Comparison of ENCODE assay signal across 8 cellular contexts in genomic region chr2:216698895-216699294, GRCh38. TPM values are rescaled to one million over a fixed set of nuclear protein-coding genes. Genes with fewer than 3 reads are reported as not detected.
A peak's percentile ranks its signal among the peaks of the same experiment; 100 is the strongest.
DNase-seq lines count a peak whose midpoint lies in the region; ATAC-seq and TF ChIP-seq lines count a peak whose summit lies in the region.

No MANE protein-coding gene starts in this region.

- no peaks in the 10 kb centered on the region for H3K27me3 Mint-ChIP-seq in Calu3 (ENCODE audit: unreplicated experiment)

- DNase-seq in Calu3 (peak; percentile 41), GM23248 (peak; percentile 85), NCI-H1694 treated with DMSO at 0.1 percent for 48 hours (lab: John Stamatoyannopoulos, UW) (peak; percentile 88), SW480 (ENCODE audit: low spot score) (peak; percentile 74), fibroblast of the conjunctiva (ENCODE audit: low read depth) (peak; percentile 59)

- no peak overlapping the region for H3K9ac ChIP-seq in GM23248
- H3K9ac ChIP-seq in parathyroid adenoma: no peak overlapping the region

- 3 to 6% methylated on average over 5 of the region's 5 CpGs for WGBS in GM23248 (ENCODE audit: low coverage in 1 of 2, low lambda C conversion rate in 2 of 2, missing lambda C conversion rate in 2 of 2), 2 experiments

- H3K36me3 ChIP-seq in GM23248 (ENCODE audit: low read depth): no peaks in the 10 kb centered on the region
- H3K36me3 ChIP-seq in parathyroid adenoma (ENCODE audit: control insufficient read depth, insufficient read depth, low read length): no peaks in the 10 kb centered on the region

- TF ChIP-seq CTCF in Calu3 (IDR thresholded peaks at IDR 0.05; ENCODE audit: unreplicated experiment): peak; percentile 72
- TF ChIP-seq CTCF in parathyroid adenoma (IDR thresholded peaks at IDR 0.05): peak; percentile 55

- H3K4me3 Mint-ChIP-seq in Calu3 (ENCODE audit: low read depth, unreplicated experiment): no peak overlapping the region

- no peak overlapping the region for H3K27ac Mint-ChIP-seq in Calu3 (ENCODE audit: unreplicated experiment)

- H2AFZ ChIP-seq in GM23248 (no peak overlapping the region), parathyroid adenoma (no peak overlapping the region)

- H3K4me2 ChIP-seq in GM23248 (ENCODE audit: unreplicated experiment) (no peak overlapping the region), parathyroid adenoma (ENCODE audit: low read length) (no peak overlapping the region)

- H3K9me3 Mint-ChIP-seq in Calu3 (ENCODE audit: low read depth, unreplicated experiment): no peaks in the 10 kb centered on the region

- H3K9me3 ChIP-seq in GM23248 (ENCODE audit: low read depth): no peaks in the 10 kb centered on the region
- no peaks in the 10 kb centered on the region for H3K9me3 ChIP-seq in parathyroid adenoma (ENCODE audit: control insufficient read depth, low read length)

- H3K9me2 ChIP-seq in GM23248 (ENCODE audit: insufficient read depth): no peaks in the 10 kb centered on the region

- in situ Hi-C loops in GM23248 (cut with MboI): loop anchor here (5.0 to 10.0 kb wide), 2 partner anchors 816 to 1013 kb away; no protein-coding TSS in a partner anchor

- CTCF ChIA-PET in Calu3 (lab: Charles Lee): interaction anchor here (0.5 to 2.0 kb wide), 5 partner anchors 16 to 1015 kb away, joined by 3 to 16 read pairs (median 4); no protein-coding TSS in a partner anchor

- intact Hi-C loops in Calu3 (cut with micrococcal nuclease; ENCODE audit: unreplicated experiment): loop anchor here (2.0 to 10.0 kb wide), 7 partner anchors 78 to 1013 kb away; no protein-coding TSS in a partner anchor

- H3K79me2 ChIP-seq in GM23248 (ENCODE audit: insufficient read depth) (no peaks in the 10 kb centered on the region), parathyroid adenoma (no peaks in the 10 kb centered on the region)

- H3K4me1 ChIP-seq in GM23248 (ENCODE audit: insufficient read depth) (peaks cover 17% of the 10 kb centered on the region), parathyroid adenoma (peaks cover 2% of the 10 kb centered on the region)

- no peak overlapping the region for H3K4me3 ChIP-seq in GM23248
- H3K4me3 ChIP-seq in parathyroid adenoma (ENCODE audit: low read depth, low read length): no peak overlapping the region

- H3F3A ChIP-seq in GM23248 (ENCODE audit: insufficient read depth): peaks cover 9% of the 10 kb centered on the region

- ATAC-seq in GM21423 (IDR thresholded peaks at IDR 0.05; ENCODE audit: unreplicated experiment): no peak
- no peak for ATAC-seq in HG03280 (IDR thresholded peaks at IDR 0.05; ENCODE audit: unreplicated experiment)

- no peaks in the 10 kb centered on the region for H3K27me3 ChIP-seq in GM23248 (replicated peaks; ENCODE audit: insufficient read depth)
- H3K27me3 ChIP-seq in parathyroid adenoma (ENCODE audit: control insufficient read depth, insufficient read depth, low read length): no peaks in the 10 kb centered on the region

- H3K4me1 Mint-ChIP-seq in Calu3 (ENCODE audit: low read depth, unreplicated experiment): peaks cover 39% of the 10 kb centered on the region

- BruUV-seq in Calu3 (replicated peaks; lab: Mats Ljungman, UMichigan): no TSS peak

- H3K27ac ChIP-seq in GM23248: no peak overlapping the region
- no peak overlapping the region for H3K27ac ChIP-seq in parathyroid adenoma

- H4K20me1 ChIP-seq in GM23248 (ENCODE audit: insufficient read depth): no peaks in the 10 kb centered on the region

- no peaks in the 10 kb centered on the region for H3K36me3 Mint-ChIP-seq in Calu3 (ENCODE audit: insufficient read depth, unreplicated experiment)

RNA-seq across cellular contexts. Expression of gene IGFBP5, which starts 3.5 kb away (rescaled TPM):
- total RNA-seq in Calu3 (2022): 8.7 and 14.8 TPM in 2 replicates
- total RNA-seq in GM23248 (2014; rRNA removed; shearing (Covaris generic)): 117 TPM in 2 replicates
- 37.9 and 39.8 TPM in 2 replicates for polyA plus RNA-seq in GM23248 (2016; fragmentation: Nextera tagmentation; extraction: Ambion mirVana)
